Comparison of ENCODE assay signal across 21 cellular contexts in genomic region chr6:124433369-124434064, GRCh38.
DNase-seq lines count a peak whose midpoint lies in the region; ATAC-seq and TF ChIP-seq lines count a peak whose summit lies in the region.
"Had no signal": no experiment of that assay in that cellular context is flagged by ENCODE, and none has a peak within 500 bp of the region (broad histone marks: within the 10 kb centered on the region; RNA-seq: fewer than 3 reads in every experiment).

No MANE protein-coding gene starts in this region.

- no peaks in the 10 kb centered on the region; the same call in 1 of the 2 replicates for H3K9me2 ChIP-seq in PC-9 (ENCODE audit: insufficient read depth)

- H2AFZ ChIP-seq in PC-9, result 0 out of 2 replicates have a peak overlapping the region, but pooled peaks have one; percentile 7

- DNase-seq in NCI-H748 (lab: John Stamatoyannopoulos, UW; ENCODE audit: unreplicated experiment), result peak; percentile 17
- no peak for DNase-seq in NCI-H748 treated with DMSO at 0.1 percent for 48 hours (lab: John Stamatoyannopoulos, UW)
- DNase-seq in NCI-H2029 (lab: John Stamatoyannopoulos, UW), result peak; percentile 98
- DNase-seq in PC-9, result no peak
- no peak for DNase-seq in osteocyte (ENCODE audit: extremely low spot score, unreplicated experiment)
- DNase-seq: activated CD4-positive, alpha-beta T cell treated with anti-CD3 and anti-CD28 coated beads for 4 hours; Calu3; glutamatergic neuron; IMR-90; mesendoderm; naive thymus-derived CD8-positive, alpha-beta T cell; NCI-H2227 treated with DMSO at 0.1 percent for 48 hours; T-cell; uterus had no signal

- no peak for TF ChIP-seq CTCF in PC-9 (conservative IDR thresholded peaks at IDR 0.05)
- no peak for TF ChIP-seq CTCF in osteocyte (IDR thresholded peaks at IDR 0.05)

- peaks cover 50% of the 10 kb centered on the region for H3K4me1 Mint-ChIP-seq in osteocyte (ENCODE audit: unreplicated experiment)
- H3K4me1 Mint-ChIP-seq: naive thymus-derived CD8-positive, alpha-beta T cell; T-cell had no signal

- no peaks in the 10 kb centered on the region for H3F3A ChIP-seq in PC-9 (ENCODE audit: insufficient read depth, low read depth)

- no peak overlapping the region for H3K27ac ChIP-seq in PC-9
- H3K27ac ChIP-seq: A549, suprapubic skin, uterus had no signal

- no peaks in the 10 kb centered on the region for H3K36me3 ChIP-seq in PC-9 (ENCODE audit: low read depth)
- H3K36me3 ChIP-seq: suprapubic skin, uterus had no signal

- H3K79me2 ChIP-seq in PC-9 (ENCODE audit: low read depth), result no peaks in the 10 kb centered on the region

- no peak overlapping the region for H3K4me2 ChIP-seq in PC-9
- H3K4me2 ChIP-seq: A549 had no signal

- CTCF ChIA-PET in PC-9 (lab: Charles Lee), result no interaction called here

- BruUV-seq in PC-9 (replicated peaks; lab: Mats Ljungman, UMichigan), result no TSS peak

- H3K9me3 ChIP-seq in PC-9 (ENCODE audit: insufficient read depth, low read depth), result no peaks in the 10 kb centered on the region; the same call in 1 of the 2 replicates
- H3K9me3 ChIP-seq: A549, suprapubic skin, uterus had no signal

- no peaks in the 10 kb centered on the region for H4K20me1 ChIP-seq in PC-9 (ENCODE audit: insufficient read depth)

- no peaks in the 10 kb centered on the region for H3K4me1 ChIP-seq in PC-9 (replicated peaks; ENCODE audit: insufficient read depth)
- H3K4me1 ChIP-seq: A549, suprapubic skin, uterus had no signal

- POLR2A ChIA-PET in PC-9 (lab: Charles Lee; ENCODE audit: unreplicated experiment), result no interaction called here

- H3K27me3 Mint-ChIP-seq in osteocyte (ENCODE audit: unreplicated experiment), result no peaks in the 10 kb centered on the region
- H3K27me3 Mint-ChIP-seq: activated naive CD8-positive, alpha-beta T cell; brain; naive thymus-derived CD8-positive, alpha-beta T cell; T-cell had no signal

- peak overlapping the region; percentile 80 for H3K27ac Mint-ChIP-seq in osteocyte (ENCODE audit: unreplicated experiment)
- H3K27ac Mint-ChIP-seq: activated naive CD8-positive, alpha-beta T cell; brain; naive thymus-derived CD8-positive, alpha-beta T cell; T-cell had no signal

- H3K36me3 Mint-ChIP-seq in osteocyte (ENCODE audit: unreplicated experiment), result no peaks in the 10 kb centered on the region
- H3K36me3 Mint-ChIP-seq: activated naive CD8-positive, alpha-beta T cell; brain; naive thymus-derived CD8-positive, alpha-beta T cell; T-cell had no signal

- no peak overlapping the region for H3K4me3 Mint-ChIP-seq in osteocyte (ENCODE audit: unreplicated experiment)
- H3K4me3 Mint-ChIP-seq: activated naive CD8-positive, alpha-beta T cell; brain; naive thymus-derived CD8-positive, alpha-beta T cell; T-cell had no signal

- ATAC-seq in GM18502 (IDR thresholded peaks at IDR 0.05; ENCODE audit: poor library complexity, unreplicated experiment) (no peak), HG03521 (IDR thresholded peaks at IDR 0.05; ENCODE audit: unreplicated experiment) (no peak), GM18867 (IDR thresholded peaks at IDR 0.05; ENCODE audit: unreplicated experiment) (no peak)
- ATAC-seq: A549; naive thymus-derived CD8-positive, alpha-beta T cell; T-cell had no signal

- intact Hi-C loops in PC-9 (cut with micrococcal nuclease; ENCODE audit: unreplicated experiment), result no loop called here

- no peak overlapping the region for H3K4me3 ChIP-seq in PC-9
- H3K4me3 ChIP-seq: A549, suprapubic skin, uterus had no signal

- no peaks in the 10 kb centered on the region for H3K9me3 Mint-ChIP-seq in osteocyte (ENCODE audit: unreplicated experiment)
- H3K9me3 Mint-ChIP-seq: brain had no signal

- no peaks in the 10 kb centered on the region for H3K27me3 ChIP-seq in PC-9 (ENCODE audit: insufficient read depth, low read depth)
- H3K27me3 ChIP-seq: suprapubic skin, uterus had no signal

Comparison
In these comparisons a context has a peak if more than half of its experiments do, and no peak if none do; other contexts are left out.
1. DNase-seq: peak in NCI-H748 (single experiment) and NCI-H2029 (single experiment); none in NCI-H748 treated with DMSO at 0.1 percent for 48 hours (single experiment), PC-9 (0 of 2) and osteocyte (single experiment).